ENCODE assay signal across 19 cellular contexts in the genomic region with DNA sequence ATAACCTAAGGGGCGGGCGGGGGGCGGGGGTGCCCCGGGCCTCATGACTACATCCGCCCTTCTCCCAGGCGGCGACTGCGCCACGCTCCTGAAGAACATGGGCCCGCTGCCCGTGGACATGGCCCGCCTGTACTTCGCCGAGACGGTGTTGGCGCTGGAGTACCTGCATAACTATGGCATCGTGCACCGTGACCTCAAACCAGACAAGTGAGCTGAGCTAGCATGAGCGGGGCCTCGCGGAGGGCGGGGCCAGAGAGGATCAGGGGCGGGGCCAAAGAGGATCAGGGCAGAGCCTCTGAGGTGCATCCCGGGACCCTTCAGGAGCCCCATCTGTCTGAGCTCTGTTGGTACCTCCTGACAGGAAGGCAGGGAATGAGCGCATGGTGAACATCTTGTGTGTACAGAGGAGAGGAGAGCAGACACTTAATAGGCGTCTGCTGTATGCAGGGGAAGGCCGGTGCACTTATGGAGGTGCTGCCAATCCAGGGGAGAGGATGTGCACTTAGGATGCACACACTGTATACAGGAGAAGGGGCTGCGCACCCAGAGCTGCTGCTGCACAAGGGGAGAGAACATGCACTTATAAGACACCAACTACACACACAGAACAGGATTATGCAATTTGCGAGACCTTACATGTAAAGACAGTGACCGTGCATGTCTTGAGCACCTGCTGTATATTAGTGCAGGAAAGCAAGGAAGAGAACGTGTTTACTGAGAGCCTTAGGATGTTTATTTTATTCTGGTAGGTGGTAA. TPM values are rescaled to one million over a fixed set of nuclear protein-coding genes. Genes with fewer than 3 reads are reported as not detected.
A peak's percentile ranks its signal among the peaks of the same experiment; 100 is the strongest.
DNase-seq lines count a peak whose midpoint lies in the region; ATAC-seq and TF ChIP-seq lines count a peak whose summit lies in the region.
"Had no signal": no experiment of that assay in that cellular context is flagged by ENCODE, and none has a peak within 500 bp of the region (broad histone marks: within the 10 kb centered on the region; RNA-seq: fewer than 3 reads in every experiment).

No MANE protein-coding gene starts in this region.

- peaks cover 0 to 4% of the 10 kb centered on the region in 2 donors for H3K36me3 Mint-ChIP-seq in activated T-cell treated with anti-CD3 and anti-CD28 coated beads, Interleukin-2, amount 50 U/mL, for 72 hours (ENCODE audit: insufficient read depth in 2 of 2)

- H3K9me3 ChIP-seq in WERI-Rb-1 (ENCODE audit: severe bottlenecking) (no peaks in the 10 kb centered on the region), body of pancreas (no peaks in the 10 kb centered on the region)
- H3K9me3 ChIP-seq: neutrophil, right atrium auricular region had no signal

- H3K27ac ChIP-seq in WERI-Rb-1 (no peak overlapping the region), body of pancreas (no peak overlapping the region)
- H3K27ac ChIP-seq: hepatocyte, KMS-11, neutrophil, right atrium auricular region had no signal

- intact Hi-C loops in body of pancreas (cut with DNase I) = no loop called here

- no peak for ATAC-seq in activated T-cell treated with anti-CD3 and anti-CD28 coated beads, Interleukin-2, amount 50 U/mL, for 72 hours (replicated peaks in 1 of 2)
- ATAC-seq in HG03432 (IDR thresholded peaks at IDR 0.05; ENCODE audit: unreplicated experiment) = no peak
- no peak for ATAC-seq in body of pancreas

- H3K4me3 ChIP-seq in WERI-Rb-1 (ENCODE audit: low read depth, low read length) (no peak overlapping the region), body of pancreas (no peak overlapping the region)
- H3K4me3 ChIP-seq: hepatocyte, right atrium auricular region had no signal

- no peaks in the 10 kb centered on the region for H3K4me1 Mint-ChIP-seq in activated T-cell treated with anti-CD3 and anti-CD28 coated beads, Interleukin-2, amount 50 U/mL, for 72 hours (ENCODE audit: low read depth)
- H3K4me1 Mint-ChIP-seq: mesothelial cell of epicardium had no signal

- H3K36me3 ChIP-seq in WERI-Rb-1 (peaks cover 71% of the 10 kb centered on the region), body of pancreas (replicated peaks in 1 of 2; ENCODE audit: insufficient read depth in 1 of 2, low read depth in 2 of 2) (peaks cover 0 to 42% of the 10 kb centered on the region in 2 donors)

- DNase-seq in activated T-cell treated with anti-CD3 and anti-CD28 coated beads, Interleukin-2, amount 50 U/mL, for 48 hours = peak; percentile 46 to 50
- DNase-seq in activated T-cell treated with anti-CD3 and anti-CD28 coated beads, Interleukin-2, amount 50 U/mL, for 72 hours = no peak
- DNase-seq in WERI-Rb-1 (peak; percentile 79), body of pancreas (no peak)
- peak; percentile 46 for DNase-seq in stimulated activated CD8-positive, alpha-beta memory T cell treated with anti-CD3 and anti-CD28 coated beads, Interleukin-4, amount 100 ng/mL, for 48 hours
- DNase-seq: caudate nucleus; effector CD8-positive, alpha-beta T cell; GDM1; NCI-H1105 treated with DMSO at 0.1 percent for 48 hours; NCI-H2171 treated with DMSO at 0.1 percent for 48 hours; NCI-H748 treated with DMSO at 0.1 percent for 48 hours; substantia nigra had no signal

- no peaks in the 10 kb centered on the region for H3K9me3 Mint-ChIP-seq in activated T-cell treated with anti-CD3 and anti-CD28 coated beads, Interleukin-2, amount 50 U/mL, for 72 hours
- H3K9me3 Mint-ChIP-seq: activated T-helper 2 cell treated with anti-CD3 and anti-CD28 coated beads, Interferon-gamma antibody, Interleukin-2, Interleukin-4, amounts not matched to agents 10 μg/mL and 5 μg/mL and 100 μg/mL, durations not matched to agents 14 hours and 24 hours and 36 hours; mesothelial cell of epicardium had no signal

- H3K27me3 Mint-ChIP-seq in activated T-cell treated with anti-CD3 and anti-CD28 coated beads, Interleukin-2, amount 50 U/mL, for 72 hours (ENCODE audit: low read depth) = no peaks in the 10 kb centered on the region

- WGBS in body of pancreas, 2 donors = 85 to 96% methylated on average over 15 to 31 of the region's 31 CpGs

- no peak overlapping the region for H3K4me3 Mint-ChIP-seq in activated T-cell treated with anti-CD3 and anti-CD28 coated beads, Interleukin-2, amount 50 U/mL, for 72 hours
- H3K4me3 Mint-ChIP-seq: mesothelial cell of epicardium had no signal

- H3K27ac Mint-ChIP-seq in activated T-cell treated with anti-CD3 and anti-CD28 coated beads, Interleukin-2, amount 50 U/mL, for 72 hours = no peak overlapping the region
- H3K27ac Mint-ChIP-seq: activated T-helper 2 cell treated with anti-CD3 and anti-CD28 coated beads, Interferon-gamma antibody, Interleukin-2, Interleukin-4, amounts not matched to agents 10 μg/mL and 5 μg/mL and 100 μg/mL, durations not matched to agents 14 hours and 24 hours and 36 hours; mesothelial cell of epicardium had no signal

- no peaks in the 10 kb centered on the region for H3K27me3 ChIP-seq in WERI-Rb-1 (ENCODE audit: insufficient read depth, low read depth, severe bottlenecking)
- H3K27me3 ChIP-seq in body of pancreas = no peaks in the 10 kb centered on the region
- H3K27me3 ChIP-seq: hepatocyte, neutrophil, right atrium auricular region had no signal

- peaks cover 15% of the 10 kb centered on the region for H3K4me1 ChIP-seq in body of pancreas
- H3K4me1 ChIP-seq: right atrium auricular region had no signal

- no peak for TF ChIP-seq CTCF in WERI-Rb-1 (IDR thresholded peaks at IDR 0.05; ENCODE audit: low read depth, low read length)
- no peak for TF ChIP-seq CTCF in body of pancreas (IDR thresholded peaks at IDR 0.05)

- no peak for TF ChIP-seq POLR2A in body of pancreas (IDR thresholded peaks at IDR 0.05)

RNA-seq across cellular contexts. Expression of a gene that starts 20.9 kb away (rescaled TPM):
- total RNA-seq in activated T-cell treated with anti-CD3 and anti-CD28 coated beads, Interleukin-2, amount 50 U/mL, for 72 hours = 10 to 100 TPM; 13.3 to 15.4 TPM
- 10 to 100 TPM; 18.9 to 21.8 TPM for total RNA-seq in body of pancreas

RNA-seq across cellular contexts. Expression of a gene that starts 34.4 kb away (rescaled TPM):
- total RNA-seq in activated T-cell treated with anti-CD3 and anti-CD28 coated beads, Interleukin-2, amount 50 U/mL, for 72 hours = 10 to 100 TPM; 22.4 to 23.2 TPM
- 10 to 100 TPM; 17.6 to 35.3 TPM for total RNA-seq in body of pancreas

RNA-seq across cellular contexts. Expression of a gene that starts 41.6 kb away (rescaled TPM):
- 10 to 100 TPM; 10.2 to 11.4 TPM for total RNA-seq in activated T-cell treated with anti-CD3 and anti-CD28 coated beads, Interleukin-2, amount 50 U/mL, for 72 hours
- total RNA-seq in body of pancreas = 10 to 100 TPM; 30.3 to 32.9 TPM

RNA-seq across cellular contexts. Expression of a gene that starts 45.3 kb away (rescaled TPM):
- 10 to 100 TPM; 13.4 to 20.4 TPM for total RNA-seq in activated T-cell treated with anti-CD3 and anti-CD28 coated beads, Interleukin-2, amount 50 U/mL, for 72 hours
- total RNA-seq in body of pancreas = 1 to 10 TPM in 1 of 2 donors, not detected in 1; 1.0 TPM
- total RNA-seq: hepatocyte, mesothelial cell of epicardium had no signal

Comparison
In these comparisons a context has a peak if more than half of its experiments do, and no peak if none do; other contexts are left out.
1. DNase-seq: peak in activated T-cell treated with anti-CD3 and anti-CD28 coated beads, Interleukin-2, amount 50 U/mL, for 48 hours (2 of 2), WERI-Rb-1 (single experiment) and stimulated activated CD8-positive, alpha-beta memory T cell treated with anti-CD3 and anti-CD28 coated beads, Interleukin-4, amount 100 ng/mL, for 48 hours (single experiment); none in activated T-cell treated with anti-CD3 and anti-CD28 coated beads, Interleukin-2, amount 50 U/mL, for 72 hours (0 of 2) and body of pancreas (0 of 4).